In the genomic region with DNA sequence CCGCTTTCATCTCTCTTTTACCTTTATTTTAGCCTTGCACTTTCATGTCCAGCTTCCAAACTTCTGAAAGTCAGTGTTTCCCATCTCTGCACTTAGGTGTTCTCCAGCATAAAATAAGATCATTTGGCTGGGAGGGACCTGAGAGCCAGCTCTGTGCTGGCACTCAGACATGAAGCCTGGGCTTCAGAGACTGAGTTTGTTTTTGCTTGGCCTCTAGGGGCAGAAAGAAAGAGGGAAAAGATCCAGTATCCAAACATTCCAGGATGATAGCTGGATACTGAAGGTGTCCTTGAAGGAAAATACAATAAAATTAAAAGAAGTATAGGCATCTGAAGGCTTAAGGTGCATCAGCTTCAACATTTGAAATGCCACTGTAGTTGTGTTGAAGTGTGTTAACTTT, we compare ENCODE assay signal across 16 cellular contexts.
DNase-seq lines count a peak whose midpoint lies in the region; ATAC-seq and TF ChIP-seq lines count a peak whose summit lies in the region.
"Had no signal": no experiment of that assay in that cellular context is flagged by ENCODE, and none has a peak within 500 bp of the region (broad histone marks: within the 10 kb centered on the region; RNA-seq: fewer than 3 reads in every experiment).

No MANE protein-coding gene starts in this region.

- WGBS in endodermal cell (ENCODE audit: insufficient coverage in 1 of 2, insufficient read length in 1 of 2), 2 experiments: 92% methylated on average over 1 of the region's 1 CpG; no CpG with 5 or more reads in 1 of the 2 experiments
- 73% methylated on average over 1 of the region's 1 CpG for WGBS in right cardiac atrium
- WGBS in mammary epithelial cell (ENCODE audit: low coverage, missing lambda C conversion rate): 8% methylated on average over 1 of the region's 1 CpG

- BruUV-seq in mammary epithelial cell (replicated peaks; lab: Mats Ljungman, UMichigan): no TSS peak

- H3K27ac Mint-ChIP-seq in endodermal cell: no peak overlapping the region
- no peak overlapping the region for H3K27ac Mint-ChIP-seq in neural progenitor cell
- H3K27ac Mint-ChIP-seq: CD4-positive, alpha-beta T cell had no signal

- H3K4me3 ChIP-seq in H7 (ENCODE audit: insufficient read depth, low read depth, low read length) (no peak overlapping the region), endodermal cell (ENCODE audit: low read length) (no peak overlapping the region), neural progenitor cell (no peak overlapping the region), right cardiac atrium (ENCODE audit: low read length) (no peak overlapping the region), mammary epithelial cell (replicated peaks in 1 of 3; ENCODE audit: insufficient read depth in 1 of 3, low read depth in 2 of 3, low read length in 3 of 3) (no peak overlapping the region)
- H3K4me3 ChIP-seq: GM12878 had no signal

- peaks cover 19% of the 10 kb centered on the region for H3K4me1 Mint-ChIP-seq in endodermal cell
- peaks cover 39% of the 10 kb centered on the region for H3K4me1 Mint-ChIP-seq in neural progenitor cell

- in situ Hi-C loops in mammary epithelial cell (cut with MboI; ENCODE audit: low sequenced_read_pairs in 2 of 2): no loop called here

- H3F3A ChIP-seq in neural progenitor cell (ENCODE audit: low read depth): no peaks in the 10 kb centered on the region

- H2AFZ ChIP-seq in neural progenitor cell (replicated peaks) (no peak overlapping the region), mammary epithelial cell (ENCODE audit: low read depth, low read length) (no peak overlapping the region)

- H3K4me3 Mint-ChIP-seq in endodermal cell: no peak overlapping the region
- H3K4me3 Mint-ChIP-seq in neural progenitor cell: no peak overlapping the region
- H3K4me3 Mint-ChIP-seq: CD4-positive, alpha-beta T cell had no signal

- CTCF ChIA-PET in mammary epithelial cell (lab: Charles Lee; ENCODE audit: low non-redundant PET): no interaction called here

- H3K9ac ChIP-seq in endodermal cell (ENCODE audit: extremely low read depth, low read length, poor library complexity, severe bottlenecking): no peak overlapping the region
- no peak overlapping the region for H3K9ac ChIP-seq in neural progenitor cell
- no peak overlapping the region for H3K9ac ChIP-seq in mammary epithelial cell (ENCODE audit: insufficient read depth, low read length)

- DNase-seq in ELF-1 (ENCODE audit: low read depth, low spot score) (peak; percentile 4), H7 (peak; percentile 7), endodermal cell (no peak), neural progenitor cell (ENCODE audit: low spot score) (peak; percentile 2), right cardiac atrium (no peak), mammary epithelial cell (no peak), NCI-H226 (no peak)
- DNase-seq: ACHN; BE2C; C1 segment of cervical spinal cord; Caco-2; CD4-positive, alpha-beta T cell; DMS79 treated with DMSO at 0.1 percent for 48 hours; KG1 had no signal

- H3K9me3 Mint-ChIP-seq in endodermal cell (peaks cover 41% of the 10 kb centered on the region), neural progenitor cell (no peaks in the 10 kb centered on the region)
- H3K9me3 Mint-ChIP-seq: CD4-positive, alpha-beta T cell had no signal

- H3K36me3 Mint-ChIP-seq in endodermal cell (ENCODE audit: low read depth) (no peaks in the 10 kb centered on the region), neural progenitor cell (peaks cover 19% of the 10 kb centered on the region)

- intact Hi-C loops in right cardiac atrium (cut with DNase I): no loop called here
- intact Hi-C loops in mammary epithelial cell (cut with micrococcal nuclease): no loop called here

- H3K4me2 ChIP-seq in neural progenitor cell (no peak overlapping the region), mammary epithelial cell (ENCODE audit: insufficient read depth, low read depth, low read length) (no peak overlapping the region)

- H3K36me3 ChIP-seq in H7 (replicated peaks; ENCODE audit: control insufficient read depth, insufficient read depth, low read length) (no peaks in the 10 kb centered on the region), endodermal cell (ENCODE audit: control insufficient read depth, insufficient read depth, low read length) (no peaks in the 10 kb centered on the region), neural progenitor cell (no peaks in the 10 kb centered on the region), mammary epithelial cell (ENCODE audit: insufficient read depth, low read length) (no peaks in the 10 kb centered on the region)
- H3K36me3 ChIP-seq: BE2C had no signal

- no peaks in the 10 kb centered on the region for H3K27me3 Mint-ChIP-seq in endodermal cell (ENCODE audit: insufficient read depth)
- H3K27me3 Mint-ChIP-seq in neural progenitor cell (ENCODE audit: insufficient read depth, low read depth): peaks cover 4% of the 10 kb centered on the region
- H3K27me3 Mint-ChIP-seq: CD4-positive, alpha-beta T cell had no signal

- dilution Hi-C loops in mammary epithelial cell (cut with HindIII; ENCODE audit: low sequenced_read_pairs): no loop called here

- H3K79me2 ChIP-seq in neural progenitor cell (ENCODE audit: low read depth): no peaks in the 10 kb centered on the region
- no peaks in the 10 kb centered on the region for H3K79me2 ChIP-seq in mammary epithelial cell (ENCODE audit: insufficient read depth, low read length)

- H4K20me1 ChIP-seq in neural progenitor cell (ENCODE audit: low read depth) (no peaks in the 10 kb centered on the region), mammary epithelial cell (ENCODE audit: insufficient read depth, low read length) (no peaks in the 10 kb centered on the region)

- H3K4me1 ChIP-seq in endodermal cell (ENCODE audit: control insufficient read depth, insufficient read depth, low read length) (no peaks in the 10 kb centered on the region), neural progenitor cell (no peaks in the 10 kb centered on the region), right cardiac atrium (ENCODE audit: control insufficient read depth, insufficient read depth, low read length) (no peaks in the 10 kb centered on the region), mammary epithelial cell (ENCODE audit: insufficient read depth, low read length) (no peaks in the 10 kb centered on the region)
- H3K4me1 ChIP-seq: BE2C had no signal

- H3K9me3 ChIP-seq in endodermal cell (ENCODE audit: control insufficient read depth, low read length) (no peaks in the 10 kb centered on the region), neural progenitor cell (ENCODE audit: low read depth) (no peaks in the 10 kb centered on the region), right cardiac atrium (ENCODE audit: control insufficient read depth, low read length) (no peaks in the 10 kb centered on the region), mammary epithelial cell (replicated peaks; ENCODE audit: insufficient read depth, low read length) (peaks cover 10% of the 10 kb centered on the region)
- H3K9me3 ChIP-seq: BE2C, Caco-2 had no signal

- H3K27me3 ChIP-seq in H7 (ENCODE audit: control insufficient read depth, insufficient read depth, low read length) (no peaks in the 10 kb centered on the region), endodermal cell (ENCODE audit: control insufficient read depth, insufficient read depth, low read length, poor library complexity, severe bottlenecking) (no peaks in the 10 kb centered on the region), neural progenitor cell (no peaks in the 10 kb centered on the region), right cardiac atrium (ENCODE audit: control insufficient read depth, insufficient read depth) (no peaks in the 10 kb centered on the region), mammary epithelial cell (ENCODE audit: insufficient read depth, low read length) (no peaks in the 10 kb centered on the region)
- H3K27me3 ChIP-seq: BE2C had no signal

- H3K27ac ChIP-seq in endodermal cell (ENCODE audit: low read depth, low read length) (no peak overlapping the region), neural progenitor cell (no peak overlapping the region), right cardiac atrium (ENCODE audit: low read length) (no peak overlapping the region), mammary epithelial cell (ENCODE audit: insufficient read depth, low read depth, low read length) (no peak overlapping the region)

- TF ChIP-seq CTCF in endodermal cell (conservative IDR thresholded peaks at IDR 0.05) (peak; percentile 62), neural progenitor cell (IDR thresholded peaks at IDR 0.05) (peak; percentile 28), mammary epithelial cell (conservative IDR thresholded peaks at IDR 0.05 in 1 of 2, IDR thresholded peaks at IDR 0.05 in 1 of 2; ENCODE audit: extremely low read depth in 1 of 2, insufficient read depth in 1 of 2, low read depth in 1 of 2, low read length in 2 of 2) (no peak)

- ATAC-seq in right cardiac atrium: no peak
- ATAC-seq: GM12878, HCT116 had no signal

Comparison
In these comparisons a context has a peak if more than half of its experiments do, and no peak if none do; other contexts are left out.
1. DNase-seq: peak in ELF-1 (single experiment), H7 (single experiment) and neural progenitor cell (single experiment); none in endodermal cell (single experiment), right cardiac atrium (0 of 3), mammary epithelial cell (single experiment) and NCI-H226 (single experiment).
2. CTCF ChIP-seq: peak in endodermal cell (single experiment) and neural progenitor cell (single experiment); none in mammary epithelial cell (0 of 2).